In genomic region chr3:33096103-33096868, GRCh38 we compare ENCODE assay signal across 8 cellular contexts. TPM values are rescaled to one million over a fixed set of nuclear protein-coding genes. Genes with fewer than 3 reads are reported as not detected.
DNase-seq lines count a peak whose midpoint lies in the region; ATAC-seq, FAIRE-seq and TF ChIP-seq lines count a peak whose summit lies in the region.

No MANE protein-coding gene starts in this region.

- H3K27me3 Mint-ChIP-seq in neural progenitor cell (ENCODE audit: insufficient read depth, low read depth), result peaks cover 4% of the 10 kb centered on the region

- ATAC-seq in GM18873 (IDR thresholded peaks at IDR 0.05; ENCODE audit: low FRiP score, unreplicated experiment) (peak; percentile 39), HG03135 (IDR thresholded peaks at IDR 0.05; ENCODE audit: unreplicated experiment) (peak; percentile 49), PC-3 (peak; percentile 52)

- H2AFZ ChIP-seq in PC-3 (ENCODE audit: low read length), result peak overlapping the region; percentile 87
- peak overlapping the region; percentile 95 for H2AFZ ChIP-seq in neural progenitor cell (replicated peaks)

- H3K36me3 ChIP-seq in PC-3 (ENCODE audit: low read depth, low read length) (peaks cover 17% of the 10 kb centered on the region; the same call in 1 of the 2 replicates), neural progenitor cell (no peaks in the 10 kb centered on the region), urinary bladder (ENCODE audit: insufficient read depth) (peaks cover 2% of the 10 kb centered on the region)

- no peaks in the 10 kb centered on the region for H3K27me3 ChIP-seq in PC-3 (ENCODE audit: low read length)
- no peaks in the 10 kb centered on the region for H3K27me3 ChIP-seq in neural progenitor cell

- no peaks in the 10 kb centered on the region for H3K9me3 ChIP-seq in PC-3 (ENCODE audit: low read length)
- H3K9me3 ChIP-seq in neural progenitor cell (ENCODE audit: low read depth), result no peaks in the 10 kb centered on the region

- H3K4me2 ChIP-seq in PC-3 (ENCODE audit: low read length) (peak overlapping the region; percentile 97), neural progenitor cell (peak overlapping the region; percentile 93)

- BruUV-seq in PC-3 (replicated peaks; lab: Mats Ljungman, UMichigan), result no TSS peak

- intact Hi-C loops in PC-3 (cut with micrococcal nuclease), result no loop called here

- TF ChIP-seq CTCF in PC-3 (conservative IDR thresholded peaks at IDR 0.05; ENCODE audit: low read depth, low read length), result no peak
- TF ChIP-seq CTCF in neural progenitor cell (IDR thresholded peaks at IDR 0.05), result no peak

- FAIRE-seq in frontal cortex (lab: Jason Lieb, UNC), result no peak

- H3K4me1 Mint-ChIP-seq in neural progenitor cell, result peaks cover 13% of the 10 kb centered on the region

- H3K4me1 ChIP-seq in PC-3 (ENCODE audit: insufficient read depth, low read length) (peaks cover 11% of the 10 kb centered on the region), neural progenitor cell (peaks cover 10% of the 10 kb centered on the region), urinary bladder (ENCODE audit: insufficient read depth) (no peaks in the 10 kb centered on the region)

- no peaks in the 10 kb centered on the region for H3K9me2 ChIP-seq in PC-3 (replicated peaks; ENCODE audit: low read length)

- peaks cover 23% of the 10 kb centered on the region for H3K36me3 Mint-ChIP-seq in neural progenitor cell

- POLR2A ChIA-PET in PC-3 (lab: Charles Lee; ENCODE audit: unreplicated experiment), result no interaction called here

- H3K9me3 Mint-ChIP-seq in neural progenitor cell, result no peaks in the 10 kb centered on the region

- H3K9ac ChIP-seq in PC-3 (ENCODE audit: low read length), result peak overlapping the region; percentile 92
- peak overlapping the region; percentile 56 for H3K9ac ChIP-seq in neural progenitor cell

- under 1% methylated on average over 51 of the region's 51 CpGs for WGBS in urinary bladder

- H3K79me2 ChIP-seq in PC-3 (ENCODE audit: low read length) (peaks cover 55% of the 10 kb centered on the region), neural progenitor cell (ENCODE audit: low read depth) (peaks cover 16% of the 10 kb centered on the region)

- H3K27ac ChIP-seq in PC-3 (ENCODE audit: low read length), result peak overlapping the region; percentile 51
- H3K27ac ChIP-seq in neural progenitor cell, result no peak overlapping the region
- peak overlapping the region; percentile 77 for H3K27ac ChIP-seq in urinary bladder (ENCODE audit: low read depth)

- peaks cover 6% of the 10 kb centered on the region; the same call in 1 of the 2 replicates for H4K20me1 ChIP-seq in PC-3 (ENCODE audit: low read length)
- H4K20me1 ChIP-seq in neural progenitor cell (ENCODE audit: low read depth), result peaks cover 27% of the 10 kb centered on the region

- peak overlapping the region; percentile 95 for H3K4me3 Mint-ChIP-seq in neural progenitor cell

- CTCF ChIA-PET in PC-3 (lab: Charles Lee), result no interaction called here

- H3K4me3 ChIP-seq in PC-3 (ENCODE audit: low read length), result peak overlapping the region; percentile 99
- H3K4me3 ChIP-seq in neural progenitor cell, result peak overlapping the region; percentile 83
- H3K4me3 ChIP-seq in urinary bladder (ENCODE audit: low read depth, low read length), result peak overlapping the region; percentile 90

- H3K27ac Mint-ChIP-seq in neural progenitor cell, result peak overlapping the region; percentile 76

- no peaks in the 10 kb centered on the region for H3F3A ChIP-seq in PC-3 (ENCODE audit: low read length, unreplicated experiment)
- peaks cover 7% of the 10 kb centered on the region for H3F3A ChIP-seq in neural progenitor cell (ENCODE audit: low read depth)

- peak; percentile 63 for DNase-seq in AG08396 (ENCODE audit: low spot score)
- peak; percentile 28 for DNase-seq in PC-3
- peak; percentile 27 for DNase-seq in activated gamma-delta T cell treated with Interleukin-2 at 50 U/mL for 16 hours
- DNase-seq in frontal cortex (ENCODE audit: low spot score in 2 of 2), result peak; percentile 35 to 42
- DNase-seq in neural progenitor cell (ENCODE audit: low spot score), result peak; percentile 58

RNA-seq across cellular contexts. Expression of gene GLB1, which starts 0.7 kb away (rescaled TPM):
- total RNA-seq in PC-3 (2014; rRNA removed) (27.3 and 36.4 TPM in 2 replicates), frontal cortex (11.4 TPM), neural progenitor cell (ENCODE audit: low replicate concordance) (49.5 and 87.9 TPM in 2 replicates), urinary bladder (38.3 TPM)
- 34.5 TPM for polyA plus RNA-seq in urinary bladder

RNA-seq across cellular contexts. Expression of gene TMPPE, which starts 0.7 kb away (rescaled TPM):
- total RNA-seq in PC-3 (2014; rRNA removed) (4.2 and 4.7 TPM in 2 replicates), frontal cortex (2.9 TPM), neural progenitor cell (ENCODE audit: low replicate concordance) (2.2 and 2.5 TPM in 2 replicates), urinary bladder (6.2 TPM)
- 0.95 TPM for polyA plus RNA-seq in urinary bladder

RNA-seq across cellular contexts. Expression of gene CRTAP, which starts 17.5 kb away (rescaled TPM):
- 174 and 184 TPM in 2 replicates for total RNA-seq in PC-3 (2014; rRNA removed)
- total RNA-seq in frontal cortex, result 9.8 TPM
- 127 and 137 TPM in 2 replicates for total RNA-seq in neural progenitor cell (ENCODE audit: low replicate concordance)
- total RNA-seq in urinary bladder, result 185 TPM
- polyA plus RNA-seq in urinary bladder, result 333 TPM

Comparison
In these comparisons a context has a peak if more than half of its experiments do, and no peak if none do; other contexts are left out.
1. RNA of gene CRTAP, which starts 17.5 kb away (total RNA-seq): 185 TPM in urinary bladder (single experiment), 174 to 184 TPM in PC-3 and 127 to 137 TPM in neural progenitor cell; 9.8 TPM in frontal cortex (single experiment); every median in the first group is over 10 times any median in the second.
2. Peak in every context shown above with its lines, with median percentiles within 50 percentile points of each other: DNase-seq, ATAC-seq and H3K4me3 ChIP-seq.